ENCODE assay signal across 7 cellular contexts in genomic region chr7:5909011-5909410, GRCh38. TPM values are rescaled to one million over a fixed set of nuclear protein-coding genes. Genes with fewer than 3 reads are reported as not detected.
"Had no signal": no experiment of that assay in that cellular context is flagged by ENCODE, and none has a peak within 500 bp of the region (broad histone marks: within the 10 kb centered on the region; RNA-seq: fewer than 3 reads in every experiment).

No MANE protein-coding gene starts in this region.

RNA-seq across cellular contexts. Expression of gene OCM, which starts 28.4 kb away (rescaled TPM):
- total RNA-seq: GM23248, GM23338, H1, H4, H7, H9, HFFc6 had no signal
- polyA plus RNA-seq: GM23248, H1 had no signal
